14 cellular contexts compared by ENCODE assay signal in the genomic region with DNA sequence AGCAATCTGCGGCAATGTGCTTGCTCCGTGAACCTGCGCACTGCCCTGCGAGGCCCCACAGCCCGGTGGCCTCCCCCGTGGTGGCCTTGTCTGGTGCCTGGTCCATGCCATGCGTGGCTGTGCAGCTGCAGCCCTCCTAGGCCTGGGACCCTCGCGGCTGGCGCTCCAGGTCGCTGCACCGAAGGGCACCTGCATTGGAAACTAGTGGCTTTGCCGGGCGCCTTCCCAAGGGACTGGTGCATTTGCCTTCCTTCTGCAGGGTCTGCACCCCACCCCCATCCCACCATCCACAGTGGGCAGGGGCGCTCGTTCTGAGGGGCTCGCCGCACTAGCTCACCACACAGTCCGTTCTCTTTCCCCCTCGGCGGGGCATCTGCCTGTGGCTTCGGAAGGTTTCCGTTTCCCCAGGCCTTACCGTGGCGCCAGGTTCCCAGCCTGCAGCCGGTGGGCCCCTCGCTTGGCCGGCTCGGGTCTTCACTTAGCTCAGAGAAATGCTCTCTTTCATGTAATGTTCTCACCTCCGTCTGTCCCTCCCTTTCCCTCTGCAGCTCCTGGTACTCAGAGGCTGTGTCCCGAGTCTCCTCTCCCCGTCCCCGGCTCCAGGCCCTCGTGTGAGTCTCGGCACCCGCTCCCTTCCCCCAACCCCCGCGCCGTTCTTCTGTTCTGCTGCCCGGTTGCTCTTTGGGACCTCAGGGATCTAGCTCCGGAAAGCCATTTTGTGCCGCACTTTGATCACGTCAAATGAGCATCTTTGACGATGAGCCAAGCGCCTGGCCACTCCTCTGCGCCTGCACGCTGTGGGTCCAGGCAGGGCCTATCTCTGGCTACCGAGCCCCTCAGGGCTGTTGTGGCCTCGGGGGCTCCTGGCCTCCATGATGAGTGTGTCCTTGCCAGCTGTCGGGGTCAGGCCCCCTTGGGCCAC. TPM values are rescaled to one million over a fixed set of nuclear protein-coding genes. Genes with fewer than 3 reads are reported as not detected.
DNase-seq lines count a peak whose midpoint lies in the region; ATAC-seq and TF ChIP-seq lines count a peak whose summit lies in the region.
"Had no signal": no experiment of that assay in that cellular context is flagged by ENCODE, and none has a peak within 500 bp of the region (broad histone marks: within the 10 kb centered on the region; RNA-seq: fewer than 3 reads in every experiment).

No MANE protein-coding gene starts in this region.

- H4K20me1 ChIP-seq in BLaER1 (no peaks in the 10 kb centered on the region), osteoblast (ENCODE audit: insufficient read depth, low read length) (no peaks in the 10 kb centered on the region)

- H3K27me3 ChIP-seq in BLaER1 (no peaks in the 10 kb centered on the region), H7 (ENCODE audit: control insufficient read depth, insufficient read depth, low read length) (no peaks in the 10 kb centered on the region), endodermal cell (ENCODE audit: control insufficient read depth, insufficient read depth, low read length, poor library complexity, severe bottlenecking) (no peaks in the 10 kb centered on the region), osteoblast (ENCODE audit: insufficient read depth, low read length) (peaks cover 7% of the 10 kb centered on the region), lower lobe of right lung (ENCODE audit: low read depth) (no peaks in the 10 kb centered on the region), HAP-1 (ENCODE audit: low read depth) (no peaks in the 10 kb centered on the region)

- H3K9me3 Mint-ChIP-seq in endodermal cell: peaks cover 18% of the 10 kb centered on the region
- H3K9me3 Mint-ChIP-seq in activated CD4-positive, alpha-beta memory T cell treated with anti-CD3 and anti-CD28 coated beads, Interleukin-2, amount 10 ng/mL, durations not matched to agents 7 days and 5 days: peaks cover 14% of the 10 kb centered on the region

- no peaks in the 10 kb centered on the region for H3K27me3 Mint-ChIP-seq in endodermal cell (ENCODE audit: insufficient read depth)
- peaks cover 18% of the 10 kb centered on the region for H3K27me3 Mint-ChIP-seq in activated CD4-positive, alpha-beta memory T cell treated with anti-CD3 and anti-CD28 coated beads, Interleukin-2, amount 10 ng/mL, durations not matched to agents 7 days and 5 days

- in situ Hi-C loops in HAP-1 (cut with MboI; ENCODE audit: low sequenced_read_pairs): no loop called here

- DNase-seq in H7: peak; percentile 66
- peak; percentile 46 for DNase-seq in endodermal cell
- DNase-seq in osteoblast (ENCODE audit: insufficient read length, low spot score, missing footprints): peak; percentile 62
- DNase-seq in stimulated activated naive CD4-positive, alpha-beta T cell treated with Interleukin-2 at 50 U/mL for 16 hours (lab: John Stamatoyannopoulos, UW): no peak
- DNase-seq in lower lobe of right lung: no peak
- DNase-seq in HAP-1 (ENCODE audit: low spot score in 2 of 2): no peak
- DNase-seq in activated CD4-positive, alpha-beta memory T cell treated with anti-CD3 and anti-CD28 coated beads, Interleukin-2, amount 10 ng/mL, durations not matched to agents 7 days and 5 days: no peak
- DNase-seq: GOT3; NCI-H187 treated with DMSO at 0.1 percent for 48 hours; NCI-H526 treated with DMSO at 0.1 percent for 48 hours; NK-92 treated with Interleukin-12 subunit alpha and Interleukin-12 subunit beta, amount 100 ng/mL, for 24 hours had no signal

- peaks cover 36% of the 10 kb centered on the region for H3K36me3 ChIP-seq in BLaER1
- H3K36me3 ChIP-seq in H7 (replicated peaks; ENCODE audit: control insufficient read depth, insufficient read depth, low read length): no peaks in the 10 kb centered on the region
- H3K36me3 ChIP-seq in endodermal cell (ENCODE audit: control insufficient read depth, insufficient read depth, low read length): no peaks in the 10 kb centered on the region
- H3K36me3 ChIP-seq in osteoblast (ENCODE audit: insufficient read depth, low read length): no peaks in the 10 kb centered on the region
- peaks cover 4% of the 10 kb centered on the region for H3K36me3 ChIP-seq in lower lobe of right lung
- peaks cover 4% of the 10 kb centered on the region for H3K36me3 ChIP-seq in HAP-1 (replicated peaks)

- POLR2A ChIA-PET in activated CD4-positive, alpha-beta memory T cell treated with anti-CD3 and anti-CD28 coated beads, Interleukin-2, amount 10 ng/mL, durations not matched to agents 7 days and 5 days (lab: Charles Lee): no interaction called here

- intact Hi-C loops in lower lobe of right lung (cut with DNase I): no loop called here

- peak overlapping the region; percentile 74 for H3K4me3 ChIP-seq in BLaER1
- no peak overlapping the region for H3K4me3 ChIP-seq in H7 (ENCODE audit: insufficient read depth, low read depth, low read length)
- H3K4me3 ChIP-seq in endodermal cell (ENCODE audit: low read length): no peak overlapping the region
- H3K4me3 ChIP-seq in osteoblast (ENCODE audit: insufficient read depth, low read length): no peak overlapping the region
- H3K4me3 ChIP-seq in lower lobe of right lung: no peak overlapping the region
- H3K4me3 ChIP-seq in HAP-1: no peak overlapping the region

- H3K4me1 Mint-ChIP-seq in endodermal cell: no peaks in the 10 kb centered on the region
- no peaks in the 10 kb centered on the region for H3K4me1 Mint-ChIP-seq in activated CD4-positive, alpha-beta memory T cell treated with anti-CD3 and anti-CD28 coated beads, Interleukin-2, amount 10 ng/mL, durations not matched to agents 7 days and 5 days
- H3K4me1 Mint-ChIP-seq: CD14-positive monocyte had no signal

- H2AFZ ChIP-seq in osteoblast (ENCODE audit: low read length): no peak overlapping the region

- H3K4me3 Mint-ChIP-seq in endodermal cell: no peak overlapping the region
- no peak overlapping the region for H3K4me3 Mint-ChIP-seq in activated CD4-positive, alpha-beta memory T cell treated with anti-CD3 and anti-CD28 coated beads, Interleukin-2, amount 10 ng/mL, durations not matched to agents 7 days and 5 days
- H3K4me3 Mint-ChIP-seq: CD14-positive monocyte had no signal

- peak overlapping the region; percentile 96 for H3K4me2 ChIP-seq in BLaER1
- no peak overlapping the region for H3K4me2 ChIP-seq in osteoblast (ENCODE audit: insufficient read depth, low read length)

- no peaks in the 10 kb centered on the region for H3K79me2 ChIP-seq in osteoblast (ENCODE audit: insufficient read depth, low read length)

- H3K27ac ChIP-seq in BLaER1: peak overlapping the region; percentile 87
- H3K27ac ChIP-seq in endodermal cell (ENCODE audit: low read depth, low read length): no peak overlapping the region
- no peak overlapping the region for H3K27ac ChIP-seq in osteoblast (ENCODE audit: low read depth, low read length)
- no peak overlapping the region for H3K27ac ChIP-seq in lower lobe of right lung

- H3K4me1 ChIP-seq in BLaER1 (peaks cover 60% of the 10 kb centered on the region), endodermal cell (ENCODE audit: control insufficient read depth, insufficient read depth, low read length) (no peaks in the 10 kb centered on the region), osteoblast (ENCODE audit: insufficient read depth, low read length) (no peaks in the 10 kb centered on the region), lower lobe of right lung (no peaks in the 10 kb centered on the region), HAP-1 (no peaks in the 10 kb centered on the region)

- WGBS in endodermal cell (ENCODE audit: insufficient coverage in 1 of 2, insufficient read length in 1 of 2), 2 experiments: 93 to 94% methylated on average over 38 to 50 of the region's 50 CpGs

- ATAC-seq in lower lobe of right lung: no peak

- peak overlapping the region; percentile 83 for H3K9ac ChIP-seq in BLaER1
- H3K9ac ChIP-seq in endodermal cell (ENCODE audit: extremely low read depth, low read length, poor library complexity, severe bottlenecking): no peak overlapping the region

- H3K36me3 Mint-ChIP-seq in endodermal cell (ENCODE audit: low read depth): peaks cover 11% of the 10 kb centered on the region
- H3K36me3 Mint-ChIP-seq in activated CD4-positive, alpha-beta memory T cell treated with anti-CD3 and anti-CD28 coated beads, Interleukin-2, amount 10 ng/mL, durations not matched to agents 7 days and 5 days (ENCODE audit: low read depth): no peaks in the 10 kb centered on the region
- H3K36me3 Mint-ChIP-seq: CD14-positive monocyte had no signal

- TF ChIP-seq CTCF in endodermal cell (conservative IDR thresholded peaks at IDR 0.05): no peak
- TF ChIP-seq CTCF in osteoblast (IDR thresholded peaks at IDR 0.05; ENCODE audit: extremely low read depth, low read depth, low read length): no peak
- no peak for TF ChIP-seq CTCF in lower lobe of right lung (IDR thresholded peaks at IDR 0.05)

- H3K9me3 ChIP-seq in BLaER1 (peaks cover 24% of the 10 kb centered on the region), endodermal cell (ENCODE audit: control insufficient read depth, low read length) (peaks cover 11% of the 10 kb centered on the region), osteoblast (ENCODE audit: low read depth, low read length) (peaks cover 8% of the 10 kb centered on the region), lower lobe of right lung (peaks cover 20% of the 10 kb centered on the region), HAP-1 (peaks cover 9% of the 10 kb centered on the region)

- no peak overlapping the region for H3K27ac Mint-ChIP-seq in endodermal cell
- H3K27ac Mint-ChIP-seq in activated CD4-positive, alpha-beta memory T cell treated with anti-CD3 and anti-CD28 coated beads, Interleukin-2, amount 10 ng/mL, durations not matched to agents 7 days and 5 days: no peak overlapping the region
- H3K27ac Mint-ChIP-seq: CD14-positive monocyte had no signal

- CTCF ChIA-PET in activated CD4-positive, alpha-beta memory T cell treated with anti-CD3 and anti-CD28 coated beads, Interleukin-2, amount 10 ng/mL, durations not matched to agents 7 days and 5 days (lab: Charles Lee): no interaction called here

RNA-seq across cellular contexts. Expression of a gene that starts 31.9 kb away (rescaled TPM):
- 13.0 and 17.9 TPM in 2 replicates for total RNA-seq in H7 (2014; rRNA removed; shearing (Covaris generic))
- total RNA-seq in endodermal cell: 1 to 10 TPM; 6.4 TPM
- 9.1 TPM for polyA plus RNA-seq in endodermal cell (2013, experiment 1 of 2)
- 5.2 TPM for polyA plus RNA-seq in endodermal cell (2013, experiment 2 of 2)
- total RNA-seq in osteoblast: 1.8 and 3.3 TPM in 2 replicates
- 29.2 TPM for total RNA-seq in lower lobe of right lung
- total RNA-seq in activated CD4-positive, alpha-beta memory T cell treated with anti-CD3 and anti-CD28 coated beads, Interleukin-2, amount 10 ng/mL, durations not matched to agents 7 days and 5 days: 1 to 10 TPM; 2.6 to 3.0 TPM
- total RNA-seq: RPMI7951 had no signal
- polyA plus RNA-seq: CD14-positive monocyte had no signal

RNA-seq across cellular contexts. Expression of a gene that starts 44.5 kb away (rescaled TPM):
- total RNA-seq in H7 (2014; rRNA removed; shearing (Covaris generic)): 30.4 and 33.6 TPM in 2 replicates
- total RNA-seq in endodermal cell: 10 to 100 TPM; 43.4 to 59.5 TPM
- polyA plus RNA-seq in endodermal cell (2013, experiment 1 of 2): 20.9 TPM
- polyA plus RNA-seq in endodermal cell (2013, experiment 2 of 2): 20.4 TPM
- 13.6 and 15.9 TPM in 2 replicates for total RNA-seq in osteoblast
- 54.5 TPM for total RNA-seq in lower lobe of right lung
- 10 to 100 TPM; 23.8 to 24.9 TPM for total RNA-seq in activated CD4-positive, alpha-beta memory T cell treated with anti-CD3 and anti-CD28 coated beads, Interleukin-2, amount 10 ng/mL, durations not matched to agents 7 days and 5 days

Comparison
In these comparisons a context has a peak if more than half of its experiments do, and no peak if none do; other contexts are left out.
1. DNase-seq: peak in H7 (single experiment), endodermal cell (single experiment) and osteoblast (single experiment); none in stimulated activated naive CD4-positive, alpha-beta T cell treated with Interleukin-2 at 50 U/mL for 16 hours (single experiment), lower lobe of right lung (single experiment), HAP-1 (0 of 2) and activated CD4-positive, alpha-beta memory T cell treated with anti-CD3 and anti-CD28 coated beads, Interleukin-2, amount 10 ng/mL, durations not matched to agents 7 days and 5 days (single experiment).